Comparison of ENCODE assay signal across 9 cellular contexts in genomic region chr6:75604294-75604693, GRCh38. TPM values are rescaled to one million over a fixed set of nuclear protein-coding genes. Genes with fewer than 3 reads are reported as not detected.
DNase-seq lines count a peak whose midpoint lies in the region; ATAC-seq and TF ChIP-seq lines count a peak whose summit lies in the region.
"Had no signal": no experiment of that assay in that cellular context is flagged by ENCODE, and none has a peak within 500 bp of the region (broad histone marks: within the 10 kb centered on the region; RNA-seq: fewer than 3 reads in every experiment).

No MANE protein-coding gene starts in this region.

- BruUV-seq in OCI-LY7 (replicated peaks; lab: Mats Ljungman, UMichigan), result no TSS peak

- no peaks in the 10 kb centered on the region for H3K9me2 ChIP-seq in OCI-LY7 (ENCODE audit: insufficient read depth, low read length)

- TF ChIP-seq POLR2A in sigmoid colon (IDR thresholded peaks at IDR 0.05), result no peak

- H3K4me1 ChIP-seq in H9 (ENCODE audit: insufficient read depth, low read length), result no peaks in the 10 kb centered on the region; the same call in 1 of the 2 replicates
- peaks cover 49% of the 10 kb centered on the region for H3K4me1 ChIP-seq in OCI-LY7 (ENCODE audit: insufficient read depth, low read length, poor library complexity, severe bottlenecking)
- H3K4me1 ChIP-seq in sigmoid colon, result peaks cover 0 to 74% (median 58%) of the 10 kb centered on the region in 4 donors

- H3K18ac ChIP-seq in H9 (ENCODE audit: insufficient read length, low read depth, low read length), result no peak overlapping the region

- H3K79me2 ChIP-seq in H9 (ENCODE audit: insufficient read depth, low read length) (peaks cover 55% of the 10 kb centered on the region), OCI-LY7 (ENCODE audit: insufficient read depth, low read depth, low read length) (peaks cover 71% of the 10 kb centered on the region)

- H2BK12ac ChIP-seq in H9 (ENCODE audit: insufficient read length, low read depth, low read length), result no peak overlapping the region

- no peak overlapping the region for H2BK5ac ChIP-seq in H9 (ENCODE audit: insufficient read length, low read length)

- WGBS in H9 (ENCODE audit: extremely low coverage, insufficient read length, low lambda C conversion rate), result no CpG with 5 or more reads among the region's 16 CpGs
- 93 to 95% methylated on average over 16 of the region's 16 CpGs for WGBS in sigmoid colon, 2 donors

- DNase-seq in H9 (no peak), OCI-LY7 (ENCODE audit: low spot score) (no peak), epithelial cell of esophagus (ENCODE audit: low read depth) (no peak), sigmoid colon (no peak), cerebellar cortex (ENCODE audit: low spot score) (no peak), GM10248 (ENCODE audit: extremely low spot score) (no peak)
- DNase-seq: mucosa of descending colon had no signal

- H3K27me3 Mint-ChIP-seq in H9 (ENCODE audit: low read depth), result no peaks in the 10 kb centered on the region

- peaks cover 45 to 47% of the 10 kb centered on the region in 2 experiments for H3K4me1 Mint-ChIP-seq in H9

- H3K36me3 Mint-ChIP-seq in H9 (ENCODE audit: insufficient read depth in 1 of 3, low read depth in 3 of 3), result peaks cover 0 to 13% (median 6%) of the 10 kb centered on the region in 3 experiments; a peak in 3 of 7 replicates

- H3K23me2 ChIP-seq in H9 (ENCODE audit: insufficient read length, low read depth, low read length, poor library complexity, severe bottlenecking), result peaks cover 5% of the 10 kb centered on the region

- no peak for ATAC-seq in GM19328 (IDR thresholded peaks at IDR 0.05; ENCODE audit: unreplicated experiment)
- ATAC-seq: mucosa of descending colon had no signal

- no peaks in the 10 kb centered on the region for H3K9me3 ChIP-seq in H9 (ENCODE audit: control insufficient read depth, low read depth, low read length)
- no peaks in the 10 kb centered on the region for H3K9me3 ChIP-seq in OCI-LY7 (ENCODE audit: low read length)
- no peaks in the 10 kb centered on the region for H3K9me3 ChIP-seq in sigmoid colon
- H3K9me3 ChIP-seq: mucosa of descending colon, thyroid gland had no signal

- peak overlapping the region in 1 of 3 experiments; percentile 50; a peak in 1 of 7 replicates for H3K27ac Mint-ChIP-seq in H9

- H2BK20ac ChIP-seq in H9 (ENCODE audit: low read depth, low read length, poor library complexity, severe bottlenecking), result no peak overlapping the region

- H3K14ac ChIP-seq in H9 (ENCODE audit: insufficient read depth, low read length), result no peak overlapping the region

- H3K4me3 ChIP-seq in OCI-LY7 (ENCODE audit: low read depth, low read length, poor library complexity, severe bottlenecking) (peak overlapping the region; percentile 98), epithelial cell of esophagus (ENCODE audit: low read length) (peak overlapping the region; percentile 93), sigmoid colon (peak overlapping the region in 3 of 4 donors; percentile 66 to 90 (median 87))
- H3K4me3 ChIP-seq: mucosa of descending colon had no signal

- H3K27me3 ChIP-seq in H9 (ENCODE audit: insufficient read depth, low read length), result no peaks in the 10 kb centered on the region
- no peaks in the 10 kb centered on the region for H3K27me3 ChIP-seq in sigmoid colon
- H3K27me3 ChIP-seq: thyroid gland had no signal

- POLR2A ChIA-PET in OCI-LY7 (lab: Charles Lee) (no interaction called here), GM10248 (lab: Yijun Ruan, JAX) (interaction anchor here (0.9 kb wide), 1 partner anchor 10 kb away, joined by 3 read pairs; no protein-coding TSS in a partner anchor)

- H3K27ac ChIP-seq in H9 (ENCODE audit: insufficient read length, low read depth, low read length), result no peak overlapping the region
- no peak overlapping the region for H3K27ac ChIP-seq in OCI-LY7 (ENCODE audit: low read depth, low read length, poor library complexity, severe bottlenecking)
- H3K27ac ChIP-seq in sigmoid colon, result peak overlapping the region in 3 of 4 donors; percentile 19 to 98 (median 97)

- H3K9ac ChIP-seq in H9 (ENCODE audit: extremely low read depth, insufficient read length, low read length), result no peak overlapping the region

- H2BK120ac ChIP-seq in H9 (ENCODE audit: low read depth, low read length, poor library complexity, severe bottlenecking), result no peak overlapping the region

- TF ChIP-seq CTCF in H9 (conservative IDR thresholded peaks at IDR 0.05) (no peak), OCI-LY7 (conservative IDR thresholded peaks at IDR 0.05; ENCODE audit: low read length) (no peak), epithelial cell of esophagus (IDR thresholded peaks at IDR 0.05; ENCODE audit: insufficient read depth, low read depth, low read length, missing control alignments) (no peak), sigmoid colon (IDR thresholded peaks at IDR 0.05) (no peak), GM10248 (IDR thresholded peaks at IDR 0.05; ENCODE audit: control extremely low read depth, extremely low read depth, low read depth, missing control alignments) (no peak)

- TF ChIP-seq EP300 in sigmoid colon (IDR thresholded peaks at IDR 0.05), result no peak

- H3K56ac ChIP-seq in H9 (ENCODE audit: insufficient read length, low read depth, low read length), result no peak overlapping the region

- H3K23ac ChIP-seq in H9 (ENCODE audit: insufficient read length, low read depth, low read length), result no peak overlapping the region

- no peak overlapping the region for H2AK5ac ChIP-seq in H9 (ENCODE audit: insufficient read length, low read length)

- H2BK15ac ChIP-seq in H9 (ENCODE audit: low read depth, low read length), result no peak overlapping the region

- H3K4me2 ChIP-seq in H9 (ENCODE audit: insufficient read depth, insufficient read length, low read length), result peak overlapping the region; percentile 83
- peak overlapping the region; percentile 98 for H3K4me2 ChIP-seq in OCI-LY7 (ENCODE audit: low read length)

- H3K36me3 ChIP-seq in OCI-LY7 (ENCODE audit: insufficient read depth, low read length), result peaks cover 16% of the 10 kb centered on the region
- no peaks in the 10 kb centered on the region for H3K36me3 ChIP-seq in sigmoid colon
- H3K36me3 ChIP-seq: thyroid gland had no signal

- H4K8ac ChIP-seq in H9 (replicated peaks; ENCODE audit: insufficient read length, low read depth, low read length), result no peak overlapping the region

- CTCF ChIA-PET in OCI-LY7 (lab: Charles Lee; ENCODE audit: unreplicated experiment) (no interaction called here), GM10248 (lab: Yijun Ruan, JAX) (interaction anchor here (1.8 kb wide), 1 partner anchor 8 kb away, joined by 12 read pairs; no protein-coding TSS in a partner anchor)

- H4K20me1 ChIP-seq in H9 (ENCODE audit: control insufficient read depth, insufficient read depth, insufficient read length), result no peaks in the 10 kb centered on the region
- H4K20me1 ChIP-seq in OCI-LY7 (ENCODE audit: insufficient read depth, low read length), result peaks cover 39% of the 10 kb centered on the region

- intact Hi-C loops in OCI-LY7 (cut with micrococcal nuclease; ENCODE audit: unreplicated experiment), result loop anchor here (5.0 kb wide), 1 partner anchor 362 kb away; the partner anchor contains the start of gene COX7A2
- intact Hi-C loops in sigmoid colon (cut with DNase I), result loop anchor here (5.0 kb wide), 1 partner anchor 322 kb away; the partner anchor contains the start of gene TMEM30A

- peaks cover 3% of the 10 kb centered on the region for H3K79me1 ChIP-seq in H9 (ENCODE audit: insufficient read depth, low read depth, low read length, poor library complexity, severe bottlenecking)

- H4K5ac ChIP-seq in H9 (ENCODE audit: insufficient read length, low read depth, low read length), result no peak overlapping the region

- H2AFZ ChIP-seq in H9 (ENCODE audit: low read length), result no peak overlapping the region
- H2AFZ ChIP-seq in OCI-LY7 (ENCODE audit: low read length), result no peak overlapping the region

- H3K4ac ChIP-seq in H9 (ENCODE audit: low read depth, low read length), result no peak overlapping the region

- H3K4me3 Mint-ChIP-seq in H9, result peak overlapping the region; percentile 97 to 98

- H3T11ph ChIP-seq in H9 (ENCODE audit: low read length), result no peak overlapping the region

- H4K91ac ChIP-seq in H9 (ENCODE audit: insufficient read length, low read depth, low read length), result no peak overlapping the region

- peaks cover 0 to 3% of the 10 kb centered on the region in 2 experiments; a peak in 1 of 5 replicates for H3K9me3 Mint-ChIP-seq in H9

RNA-seq across cellular contexts. Expression of gene SENP6, which starts 2.6 kb away (rescaled TPM):
- total RNA-seq in H9 (2021) (115 and 116 TPM in 2 replicates), OCI-LY7 (2022) (85.4 and 96.2 TPM in 2 replicates), sigmoid colon (100 to 1,000 TPM; 122 to 157 (median 148) TPM)
- total RNA-seq in OCI-LY7 (2014; rRNA removed; shearing (Covaris generic)), result 61.1 and 63.5 TPM in 2 replicates
- 10 to 100 TPM; 18.0 to 31.8 (median 24.5) TPM for polyA plus RNA-seq in sigmoid colon

Comparison
In these comparisons a context has a peak if more than half of its experiments do, and no peak if none do; other contexts are left out.
1. H3K27ac ChIP-seq: peak in sigmoid colon (3 of 4); none in H9 (single experiment) and OCI-LY7 (single experiment).
2. Peak in every context shown above with its lines, with median percentiles within 50 percentile points of each other: H3K4me3 ChIP-seq.